Comparison of ENCODE assay signal across 1 cellular context in genomic region chr10:114698271-114699185, GRCh38.
TF ChIP-seq lines count a peak whose summit lies in the region.

No MANE protein-coding gene starts in this region.

TF ChIP-seq in GM23338, 12 proteins besides CTCF, POLR2A, EP300 and RAD21:
- no peak for TF ChIP-seq STAT1 (IDR thresholded peaks at IDR 0.05; ENCODE audit: unreplicated experiment)
- TF ChIP-seq POLR2AphosphoS5 (IDR thresholded peaks at IDR 0.05; ENCODE audit: low read depth), result no peak
- TF ChIP-seq JUNB (IDR thresholded peaks at IDR 0.05; ENCODE audit: unreplicated experiment), result no peak
- no peak for TF ChIP-seq ZNF462 (CRISPR knock-in tag; IDR thresholded peaks at IDR 0.05)
- no peak for TF ChIP-seq EZH2 (IDR thresholded peaks at IDR 0.05; ENCODE audit: low read depth, unreplicated experiment)
- no peak for TF ChIP-seq NANOG (IDR thresholded peaks at IDR 0.05; ENCODE audit: borderline replicate concordance)
- TF ChIP-seq ETS1 (IDR thresholded peaks at IDR 0.05), result no peak
